In genomic region chr17:45013021-45013997, GRCh38 we compare ENCODE assay signal across 9 cellular contexts. TPM values are rescaled to one million over a fixed set of nuclear protein-coding genes. Genes with fewer than 3 reads are reported as not detected.
DNase-seq lines count a peak whose midpoint lies in the region; TF ChIP-seq lines count a peak whose summit lies in the region.
"Had no signal": no experiment of that assay in that cellular context is flagged by ENCODE, and none has a peak within 500 bp of the region (broad histone marks: within the 10 kb centered on the region; RNA-seq: fewer than 3 reads in every experiment).

No MANE protein-coding gene starts in this region.

- CTCF ChIA-PET in activated naive CD4-positive, alpha-beta T cell treated with anti-CD3 and anti-CD28 coated beads, Interleukin-2, amount 10 ng/mL, durations not matched to agents 7 days and 5 days (lab: Charles Lee) = interaction anchor here (1.1 to 1.6 kb wide), 2 partner anchors 9 to 86 kb away, joined by 4 to 5 read pairs; no protein-coding TSS in a partner anchor

- H3K27ac ChIP-seq in left ventricle myocardium inferior (replicated peaks) (peak overlapping the region; percentile 38), stomach smooth muscle (ENCODE audit: low read length) (no peak overlapping the region)
- H3K27ac ChIP-seq: ovary had no signal

- H3K36me3 ChIP-seq in NT2/D1 (ENCODE audit: insufficient read depth, insufficient read length, low read length) (no peaks in the 10 kb centered on the region), left ventricle myocardium inferior (no peaks in the 10 kb centered on the region), stomach smooth muscle (ENCODE audit: control insufficient read depth in 2 of 2, insufficient read depth in 2 of 2, low read length in 2 of 2) (no peaks in the 10 kb centered on the region)
- H3K36me3 ChIP-seq: ovary had no signal

- H3K27ac Mint-ChIP-seq in activated naive CD4-positive, alpha-beta T cell treated with anti-CD3 and anti-CD28 coated beads, Interleukin-2, amount 10 ng/mL, durations not matched to agents 7 days and 5 days = no peak overlapping the region

- intact Hi-C loops in left ventricle myocardium inferior (cut with micrococcal nuclease) = loop anchor here (10.0 kb wide), 1 partner anchor 239 kb away; no protein-coding TSS in a partner anchor

- peaks cover under 1% of the 10 kb centered on the region for H3K4me1 Mint-ChIP-seq in activated naive CD4-positive, alpha-beta T cell treated with anti-CD3 and anti-CD28 coated beads, Interleukin-2, amount 10 ng/mL, durations not matched to agents 7 days and 5 days

- H3K4me1 ChIP-seq in NT2/D1 (ENCODE audit: insufficient read depth, insufficient read length) = peaks cover 18% of the 10 kb centered on the region
- H3K4me1 ChIP-seq in left ventricle myocardium inferior = peaks cover 17% of the 10 kb centered on the region
- H3K4me1 ChIP-seq in stomach smooth muscle (ENCODE audit: control insufficient read depth, insufficient read depth, low read length) = peaks cover 16% of the 10 kb centered on the region

- no peaks in the 10 kb centered on the region for H3K9me3 Mint-ChIP-seq in activated naive CD4-positive, alpha-beta T cell treated with anti-CD3 and anti-CD28 coated beads, Interleukin-2, amount 10 ng/mL, durations not matched to agents 7 days and 5 days

- H3K9me3 ChIP-seq in NT2/D1 (ENCODE audit: insufficient read depth, low read length) (no peaks in the 10 kb centered on the region), left ventricle myocardium inferior (replicated peaks) (no peaks in the 10 kb centered on the region), stomach smooth muscle (ENCODE audit: control insufficient read depth in 2 of 2, low read length in 2 of 2) (no peaks in the 10 kb centered on the region)
- H3K9me3 ChIP-seq: ovary had no signal

- H3K9ac ChIP-seq in NT2/D1 (ENCODE audit: insufficient read length, low read depth) (peak overlapping the region; percentile 8), stomach smooth muscle (ENCODE audit: low read length in 2 of 2) (peak overlapping the region; percentile 20 to 55)

- peak; percentile 82 for DNase-seq in NCI-H1694 treated with DMSO at 0.1 percent for 48 hours (lab: John Stamatoyannopoulos, UW)
- DNase-seq in NT2/D1 (ENCODE audit: low read depth, low spot score) = no peak
- peak; percentile 44 for DNase-seq in left ventricle myocardium inferior
- DNase-seq in activated naive CD4-positive, alpha-beta T cell treated with anti-CD3 and anti-CD28 coated beads, Interleukin-2, amount 10 ng/mL, durations not matched to agents 7 days and 5 days = no peak
- no peak for DNase-seq in GM19238 (ENCODE audit: insufficient read length, low spot score)
- DNase-seq in activated naive CD4-positive, alpha-beta T cell treated with anti-CD3 and anti-CD28 coated beads, Interleukin-2, amount 50 U/mL, for 16 hours = no peak
- DNase-seq: T-helper 2 cell had no signal

- no peak overlapping the region for H3K4me3 ChIP-seq in NT2/D1 (ENCODE audit: insufficient read length, low read depth)
- no peak overlapping the region for H3K4me3 ChIP-seq in left ventricle myocardium inferior
- H3K4me3 ChIP-seq in stomach smooth muscle (ENCODE audit: low read length in 2 of 2) = peak overlapping the region; percentile 8 to 57
- H3K4me3 ChIP-seq: ovary had no signal

- H3K27me3 ChIP-seq in NT2/D1 (ENCODE audit: insufficient read depth, insufficient read length) (no peaks in the 10 kb centered on the region), left ventricle myocardium inferior (ENCODE audit: low read depth) (peaks cover 9% of the 10 kb centered on the region), stomach smooth muscle (ENCODE audit: control insufficient read depth in 1 of 2, insufficient read depth in 2 of 2, low read length in 2 of 2) (peaks cover 0 to 3% of the 10 kb centered on the region in 2 donors)
- H3K27me3 ChIP-seq: ovary had no signal

- H3K27me3 Mint-ChIP-seq in activated naive CD4-positive, alpha-beta T cell treated with anti-CD3 and anti-CD28 coated beads, Interleukin-2, amount 10 ng/mL, durations not matched to agents 7 days and 5 days = peaks cover 50% of the 10 kb centered on the region

- no peak for TF ChIP-seq CTCF in left ventricle myocardium inferior (IDR thresholded peaks at IDR 0.05; ENCODE audit: borderline replicate concordance)

- no peak overlapping the region for H3K4me3 Mint-ChIP-seq in activated naive CD4-positive, alpha-beta T cell treated with anti-CD3 and anti-CD28 coated beads, Interleukin-2, amount 10 ng/mL, durations not matched to agents 7 days and 5 days

- H3K36me3 Mint-ChIP-seq in activated naive CD4-positive, alpha-beta T cell treated with anti-CD3 and anti-CD28 coated beads, Interleukin-2, amount 10 ng/mL, durations not matched to agents 7 days and 5 days = no peaks in the 10 kb centered on the region

RNA-seq across cellular contexts. Expression of gene DCAKD, which starts 38.1 kb away (rescaled TPM):
- total RNA-seq in left ventricle myocardium inferior = 25.9 TPM

RNA-seq across cellular contexts. Expression of gene C1QL1, which starts 45.2 kb away (rescaled TPM):
- total RNA-seq in left ventricle myocardium inferior = 0.74 TPM

RNA-seq across cellular contexts. Expression of gene NMT1, which starts 47.8 kb away (rescaled TPM):
- 86.0 TPM for total RNA-seq in left ventricle myocardium inferior

Comparison
In these comparisons a context has a peak if more than half of its experiments do, and no peak if none do; other contexts are left out.
1. DNase-seq: peak in NCI-H1694 treated with DMSO at 0.1 percent for 48 hours (single experiment) and left ventricle myocardium inferior (single experiment); none in NT2/D1 (single experiment), activated naive CD4-positive, alpha-beta T cell treated with anti-CD3 and anti-CD28 coated beads, Interleukin-2, amount 10 ng/mL, durations not matched to agents 7 days and 5 days (single experiment), GM19238 (single experiment) and activated naive CD4-positive, alpha-beta T cell treated with anti-CD3 and anti-CD28 coated beads, Interleukin-2, amount 50 U/mL, for 16 hours (single experiment).
2. H3K4me3 ChIP-seq: peak in stomach smooth muscle (2 of 2); none in NT2/D1 (single experiment) and left ventricle myocardium inferior (single experiment).